In genomic region chr11:96273507-96273906, GRCh38 we compare ENCODE assay signal across 16 cellular contexts.
"Had no signal": no experiment of that assay in that cellular context is flagged by ENCODE, and none has a peak within 500 bp of the region (broad histone marks: within the 10 kb centered on the region; RNA-seq: fewer than 3 reads in every experiment).

No MANE protein-coding gene starts in this region.

- H3K36me3 Mint-ChIP-seq: natural killer cell had no signal

- H3K9me3 Mint-ChIP-seq: central memory CD8-positive, alpha-beta T cell; natural killer cell had no signal

- H3K9me3 ChIP-seq: vagina had no signal

- H3K27me3 ChIP-seq: vagina had no signal

- ATAC-seq: activated CD8-positive, alpha-beta memory T cell treated with anti-CD3 and anti-CD28 coated beads, Interleukin-2, amount 10 ng/mL, durations not matched to agents 7 days and 5 days; natural killer cell had no signal

- H3K36me3 ChIP-seq: vagina had no signal

- DNase-seq: activated CD4-positive, alpha-beta T cell treated with anti-CD3 and anti-CD28 coated beads for 1 hour; activated CD4-positive, alpha-beta T cell treated with anti-CD3 and anti-CD28 coated beads, Interleukin-2, amount 50 U/mL, for 48 hours; activated CD8-positive, alpha-beta memory T cell treated with anti-CD3 and anti-CD28 coated beads, Interleukin-2, amount 10 ng/mL, durations not matched to agents 7 days and 5 days; activated effector memory CD4-positive, alpha-beta T cell treated with anti-CD3 and anti-CD28 coated beads, Interleukin-2, amount 50 U/mL, for 16 hours; activated T-cell treated with anti-CD3 and anti-CD28 coated beads, Interleukin-2, amount 50 U/mL, for 24 hours; amygdala; hippocampal formation; kidney glomerular epithelial cell; natural killer cell; nucleus accumbens; stimulated activated CD4-positive, alpha-beta T cell treated with anti-CD3 and anti-CD28 coated beads, Interleukin-4, amount 100 ng/mL, for 1 hour had no signal

- H3K4me3 ChIP-seq: vagina had no signal

- H3K27ac Mint-ChIP-seq: activated CD8-positive, alpha-beta memory T cell treated with anti-CD3 and anti-CD28 coated beads, Interleukin-2, amount 10 ng/mL, durations not matched to agents 7 days and 5 days; natural killer cell; stimulated activated naive CD8-positive, alpha-beta T cell treated with anti-CD3 and anti-CD28 coated beads, Interleukin-15, Interleukin-2, amounts not matched to agents 100 ng/mL and 50 ng/mL, for 24 hours; T-helper 2 cell treated with Interferon-gamma antibody and Interleukin-4, amounts not matched to agents 5 μg/mL and 100 μg/mL, for 36 hours had no signal

- H3K4me3 Mint-ChIP-seq: activated CD8-positive, alpha-beta memory T cell treated with anti-CD3 and anti-CD28 coated beads, Interleukin-2, amount 10 ng/mL, durations not matched to agents 7 days and 5 days; activated T-cell treated with anti-CD3 and anti-CD28 coated beads, Interleukin-2, amount 50 U/mL, for 24 hours; central memory CD8-positive, alpha-beta T cell; natural killer cell; stimulated activated naive CD8-positive, alpha-beta T cell treated with anti-CD3 and anti-CD28 coated beads, Interleukin-15, Interleukin-2, amounts not matched to agents 100 ng/mL and 50 ng/mL, for 24 hours; T-helper 2 cell treated with Interferon-gamma antibody and Interleukin-4, amounts not matched to agents 5 μg/mL and 100 μg/mL, for 36 hours had no signal

- H3K27me3 Mint-ChIP-seq: activated CD8-positive, alpha-beta memory T cell treated with anti-CD3 and anti-CD28 coated beads, Interleukin-2, amount 10 ng/mL, durations not matched to agents 7 days and 5 days; activated T-cell treated with anti-CD3 and anti-CD28 coated beads, Interleukin-2, amount 50 U/mL, for 24 hours; brain; central memory CD8-positive, alpha-beta T cell; stimulated activated naive CD8-positive, alpha-beta T cell treated with anti-CD3 and anti-CD28 coated beads, Interleukin-15, Interleukin-2, amounts not matched to agents 100 ng/mL and 50 ng/mL, for 24 hours had no signal
